36 cellular contexts compared by ENCODE assay signal in genomic region chr5:141906972-141907371, GRCh38. TPM values are rescaled to one million over a fixed set of nuclear protein-coding genes. Genes with fewer than 3 reads are reported as not detected.
"Had no signal": no experiment of that assay in that cellular context is flagged by ENCODE, and none has a peak within 500 bp of the region (broad histone marks: within the 10 kb centered on the region; RNA-seq: fewer than 3 reads in every experiment).

No MANE protein-coding gene starts in this region.

- H3K9me3 ChIP-seq: adrenal gland, ascending aorta, body of pancreas, breast epithelium had no signal

- ATAC-seq: activated naive CD4-positive, alpha-beta T cell treated with anti-CD3 and anti-CD28 coated beads, Interleukin-2, amount 50 U/mL, for 72 hours; activated naive CD8-positive, alpha-beta T cell treated with anti-CD3 and anti-CD28 coated beads, Interleukin-2, amount 50 U/mL, for 24 hours; activated T-cell treated with anti-CD3 and anti-CD28 coated beads, Interleukin-2, amount 50 U/mL, for 4 hours; activated T-cell treated with anti-CD3 and anti-CD28 coated beads, Interleukin-2, amount 50 U/mL, for 72 hours; activated T-helper 17 cell treated with anti-CD3 and anti-CD28 coated beads, Interleukin-2, amount 50 U/mL, for 72 hours; body of pancreas had no signal

- H3K27me3 ChIP-seq: adrenal gland, ascending aorta, body of pancreas, brain microvascular endothelial cell, breast epithelium, cardiac muscle cell had no signal

- H3K36me3 ChIP-seq: adrenal gland, ascending aorta, brain microvascular endothelial cell, breast epithelium, cardiac muscle cell had no signal

- DNase-seq: activated effector memory CD4-positive, alpha-beta T cell treated with anti-CD3 and anti-CD28 coated beads, Interleukin-2, amount 50 U/mL, for 16 hours; activated effector memory CD4-positive, alpha-beta T cell treated with Interleukin-2 at 50 U/mL for 16 hours; activated gamma-delta T cell; activated gamma-delta T cell treated with Interleukin-2 at 50 U/mL for 16 hours; activated naive CD4-positive, alpha-beta T cell; activated naive CD4-positive, alpha-beta T cell treated with anti-CD3 and anti-CD28 coated beads for 36 hours; activated naive CD4-positive, alpha-beta T cell treated with anti-CD3 and anti-CD28 coated beads, Interleukin-2, amount 10 ng/mL, durations not matched to agents 7 days and 5 days; activated naive CD4-positive, alpha-beta T cell treated with anti-CD3 and anti-CD28 coated beads, Interleukin-2, amount 50 U/mL, for 16 hours; activated naive CD4-positive, alpha-beta T cell treated with Interleukin-2 at 50 U/mL for 16 hours; activated naive CD8-positive, alpha-beta T cell treated with anti-CD3 and anti-CD28 coated beads for 36 hours; activated naive CD8-positive, alpha-beta T cell treated with anti-CD3 and anti-CD28 coated beads, Interleukin-2, amount 10 ng/mL, durations not matched to agents 7 days and 5 days; activated naive CD8-positive, alpha-beta T cell treated with anti-CD3 and anti-CD28 coated beads, Interleukin-2, amount 50 U/mL, for 24 hours; activated T-cell treated with anti-CD3 and anti-CD28 coated beads, Interleukin-2, amount 50 U/mL, for 1 hour; activated T-cell treated with anti-CD3 and anti-CD28 coated beads, Interleukin-2, amount 50 U/mL, for 24 hours; activated T-cell treated with anti-CD3 and anti-CD28 coated beads, Interleukin-2, amount 50 U/mL, for 4 hours; activated T-cell treated with anti-CD3 and anti-CD28 coated beads, Interleukin-2, amount 50 U/mL, for 48 hours; activated T-cell treated with anti-CD3 and anti-CD28 coated beads, Interleukin-2, amount 50 U/mL, for 72 hours; adrenal gland; amniotic stem cell; amygdala; anterior cingulate cortex; aorta; body of pancreas; brain microvascular endothelial cell; caudate nucleus; central memory CD4-positive, alpha-beta T cell; cerebellar nuclear complex had no signal

- H3K4me1 ChIP-seq: ascending aorta, body of pancreas had no signal

- FAIRE-seq: astrocyte, bronchial epithelial cell had no signal

- H3K27ac ChIP-seq: adrenal gland, ascending aorta, body of pancreas, brain microvascular endothelial cell, breast epithelium, cardiac muscle cell had no signal

- H3K4me3 ChIP-seq: adrenal gland, ascending aorta, body of pancreas, breast epithelium, cardiac muscle cell had no signal

RNA-seq across cellular contexts. Expression of gene PCDH1, which starts 28.8 kb away (rescaled TPM):
- total RNA-seq: activated naive CD4-positive, alpha-beta T cell treated with anti-CD3 and anti-CD28 coated beads for 36 hours; activated naive CD8-positive, alpha-beta T cell treated with anti-CD3 and anti-CD28 coated beads for 36 hours; activated naive CD8-positive, alpha-beta T cell treated with anti-CD3 and anti-CD28 coated beads, Interleukin-2, amount 10 ng/mL, durations not matched to agents 7 days and 5 days; activated T-helper 1 cell treated with anti-CD3 and anti-CD28 coated beads, Interleukin-12 subunit alpha, Interleukin-12 subunit beta, Interleukin-2, Interleukin-4 antibody, amounts not matched to agents 30 ng/mL and 10 ng/mL and 1 ng/mL, durations not matched to agents 14 hours and 24 hours and 36 hours; activated T-helper 2 cell treated with anti-CD3 and anti-CD28 coated beads, Interferon-gamma antibody, Interleukin-2, Interleukin-4, amounts not matched to agents 10 μg/mL and 5 μg/mL and 100 μg/mL, durations not matched to agents 14 hours and 24 hours and 36 hours had no signal
